9 cellular contexts compared by ENCODE assay signal in the genomic region with DNA sequence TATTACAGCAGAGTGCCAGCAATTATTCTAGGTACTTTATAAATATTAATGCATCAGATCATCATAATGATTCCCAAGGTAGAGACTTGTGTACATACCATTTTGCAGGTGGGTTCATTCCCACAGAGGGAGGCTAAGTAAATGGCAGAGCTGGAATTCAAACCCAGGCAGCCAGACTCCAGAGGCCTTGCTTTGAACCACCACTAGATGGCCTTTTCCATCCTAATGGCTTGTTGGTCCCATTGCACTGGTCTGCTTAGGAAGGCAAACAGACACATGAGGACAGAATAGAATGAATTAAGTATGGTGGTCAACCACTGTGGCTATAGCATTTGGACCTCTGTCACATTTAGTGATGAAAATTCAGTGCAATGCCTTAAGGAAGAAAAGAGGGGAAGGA.
DNase-seq lines count a peak whose midpoint lies in the region; ATAC-seq, FAIRE-seq and TF ChIP-seq lines count a peak whose summit lies in the region.
"Had no signal": no experiment of that assay in that cellular context is flagged by ENCODE, and none has a peak within 500 bp of the region (broad histone marks: within the 10 kb centered on the region; RNA-seq: fewer than 3 reads in every experiment).

No MANE protein-coding gene starts in this region.

- H3K79me2 ChIP-seq in mammary epithelial cell (ENCODE audit: insufficient read depth, low read length), result no peaks in the 10 kb centered on the region

- TF ChIP-seq CTCF in mammary epithelial cell (conservative IDR thresholded peaks at IDR 0.05 in 1 of 2, IDR thresholded peaks at IDR 0.05 in 1 of 2; ENCODE audit: extremely low read depth in 1 of 2, insufficient read depth in 1 of 2, low read depth in 1 of 2, low read length in 2 of 2) (peak; percentile 55 to 68), upper lobe of right lung (IDR thresholded peaks at IDR 0.05) (peak; percentile 24), gastrocnemius medialis (IDR thresholded peaks at IDR 0.05 in 4 of 5, conservative IDR thresholded peaks at IDR 0.05 in 1 of 5) (no peak)

- H3K27me3 ChIP-seq in mammary epithelial cell (ENCODE audit: insufficient read depth, low read length) (no peaks in the 10 kb centered on the region), upper lobe of right lung (no peaks in the 10 kb centered on the region), gastrocnemius medialis (no peaks in the 10 kb centered on the region)

- no peak for TF ChIP-seq POLR2A in gastrocnemius medialis (IDR thresholded peaks at IDR 0.05)

- no peak overlapping the region for H3K4me2 ChIP-seq in mammary epithelial cell (ENCODE audit: insufficient read depth, low read depth, low read length)

- H3K36me3 ChIP-seq in mammary epithelial cell (ENCODE audit: insufficient read depth, low read length) (no peaks in the 10 kb centered on the region), upper lobe of right lung (no peaks in the 10 kb centered on the region), gastrocnemius medialis (no peaks in the 10 kb centered on the region)

- H3K4me3 ChIP-seq in mammary epithelial cell (replicated peaks in 1 of 3; ENCODE audit: insufficient read depth in 1 of 3, low read depth in 2 of 3, low read length in 3 of 3) (no peak overlapping the region), upper lobe of right lung (no peak overlapping the region), gastrocnemius medialis (no peak overlapping the region)

- FAIRE-seq in HTR-8/SVneo (lab: Jason Lieb, UNC), result no peak
- FAIRE-seq: endometrium had no signal

- H2AFZ ChIP-seq in mammary epithelial cell (ENCODE audit: low read depth, low read length), result no peak overlapping the region

- no TSS peak for BruUV-seq in mammary epithelial cell (replicated peaks; lab: Mats Ljungman, UMichigan)

- intact Hi-C loops in mammary epithelial cell (cut with micrococcal nuclease), result no loop called here
- intact Hi-C loops in upper lobe of right lung (cut with DNase I), result no loop called here
- intact Hi-C loops in gastrocnemius medialis (cut with DNase I; ENCODE audit: low total_unique reads), result no loop called here

- dilution Hi-C loops in mammary epithelial cell (cut with HindIII; ENCODE audit: low sequenced_read_pairs), result no loop called here

- H3K4me1 ChIP-seq in mammary epithelial cell (ENCODE audit: insufficient read depth, low read length) (no peaks in the 10 kb centered on the region), upper lobe of right lung (no peaks in the 10 kb centered on the region), gastrocnemius medialis (no peaks in the 10 kb centered on the region)

- H3K9ac ChIP-seq in mammary epithelial cell (ENCODE audit: insufficient read depth, low read length), result no peak overlapping the region

- in situ Hi-C loops in mammary epithelial cell (cut with MboI; ENCODE audit: low sequenced_read_pairs in 2 of 2) (no loop called here), gastrocnemius medialis (cut with MboI; ENCODE audit: low sequenced_read_pairs in 4 of 4) (no loop called here)

- H3K9me3 ChIP-seq in mammary epithelial cell (replicated peaks; ENCODE audit: insufficient read depth, low read length), result no peaks in the 10 kb centered on the region
- no peaks in the 10 kb centered on the region for H3K9me3 ChIP-seq in upper lobe of right lung
- H3K9me3 ChIP-seq in gastrocnemius medialis, result no peaks in the 10 kb centered on the region

- peak; percentile 81 for DNase-seq in DMS53 (lab: John Stamatoyannopoulos, UW)
- peak; percentile 14 for DNase-seq in mammary epithelial cell
- no peak for DNase-seq in upper lobe of right lung
- no peak for DNase-seq in HTR-8/SVneo (ENCODE audit: insufficient read length, low spot score)
- DNase-seq in gastrocnemius medialis, result no peak
- DNase-seq in HCEC 1CT, result no peak

- ATAC-seq in GM21367 (IDR thresholded peaks at IDR 0.05; ENCODE audit: unreplicated experiment), result peak; percentile 88
- ATAC-seq in HG03558 (IDR thresholded peaks at IDR 0.05; ENCODE audit: extremely low read depth, unreplicated experiment), result peak; percentile 65
- no peak for ATAC-seq in upper lobe of right lung
- no peak for ATAC-seq in gastrocnemius medialis

- H3K27ac ChIP-seq in mammary epithelial cell (ENCODE audit: insufficient read depth, low read depth, low read length), result no peak overlapping the region
- no peak overlapping the region for H3K27ac ChIP-seq in upper lobe of right lung
- no peak overlapping the region for H3K27ac ChIP-seq in gastrocnemius medialis

- CTCF ChIA-PET in mammary epithelial cell (lab: Charles Lee; ENCODE audit: low non-redundant PET), result no interaction called here

- no peaks in the 10 kb centered on the region for H4K20me1 ChIP-seq in mammary epithelial cell (ENCODE audit: insufficient read depth, low read length)

Comparison
In these comparisons a context has a peak if more than half of its experiments do, and no peak if none do; other contexts are left out.
1. DNase-seq: peak in DMS53 (single experiment) and mammary epithelial cell (single experiment); none in upper lobe of right lung (single experiment), HTR-8/SVneo (single experiment), gastrocnemius medialis (0 of 2) and HCEC 1CT (single experiment).
2. ATAC-seq: peak in GM21367 (single experiment) and HG03558 (single experiment); none in upper lobe of right lung (single experiment) and gastrocnemius medialis (0 of 2).
3. CTCF ChIP-seq: peak in mammary epithelial cell (2 of 2) and upper lobe of right lung (single experiment); none in gastrocnemius medialis (0 of 5).